In the genomic region with DNA sequence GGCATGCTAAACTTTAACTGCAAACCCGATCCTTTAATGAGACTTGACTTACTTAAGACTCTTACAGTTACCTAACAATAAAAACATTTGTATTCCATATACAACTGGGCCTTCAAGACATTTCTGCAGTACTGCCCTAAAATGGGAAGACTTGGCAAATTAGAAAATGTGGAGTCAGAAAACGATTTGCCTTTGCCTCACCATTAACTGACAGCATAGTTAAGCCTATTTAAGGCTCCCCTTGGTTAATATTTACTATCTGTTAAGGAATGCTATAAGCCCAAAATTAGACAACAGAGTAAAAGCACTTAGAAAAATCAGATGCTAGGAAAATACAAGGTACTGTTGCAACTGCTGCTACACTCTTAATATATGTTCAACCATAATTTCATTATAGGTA, we compare ENCODE assay signal across 21 cellular contexts. TPM values are rescaled to one million over a fixed set of nuclear protein-coding genes. Genes with fewer than 3 reads are reported as not detected.
DNase-seq lines count a peak whose midpoint lies in the region; ATAC-seq, FAIRE-seq and TF ChIP-seq lines count a peak whose summit lies in the region.
"Had no signal": no experiment of that assay in that cellular context is flagged by ENCODE, and none has a peak within 500 bp of the region (broad histone marks: within the 10 kb centered on the region; RNA-seq: fewer than 3 reads in every experiment).

No MANE protein-coding gene starts in this region.

- no TSS peak for BruUV-seq in HepG2 (replicated peaks; lab: Mats Ljungman, UMichigan)

- H3K36me3 Mint-ChIP-seq in nephron (ENCODE audit: low read depth) = peaks cover 41% of the 10 kb centered on the region

- intact Hi-C loops in HepG2 (cut with micrococcal nuclease; ENCODE audit: unreplicated experiment) = no loop called here
- intact Hi-C loops in right lobe of liver (cut with DNase I) = no loop called here

- H3K4me3 ChIP-seq in HepG2 (replicated peaks in 1 of 3; ENCODE audit: insufficient read depth in 1 of 3, low read depth in 2 of 3, low read length in 3 of 3) (no peak overlapping the region), right lobe of liver (no peak overlapping the region)
- H3K4me3 ChIP-seq: GM12878 had no signal

- DNase-seq in HepG2 (ENCODE audit: low spot score) (no peak), right lobe of liver (no peak), epithelial cell of prostate (ENCODE audit: low read depth, low spot score) (no peak), renal cortical epithelial cell (ENCODE audit: low read depth) (peak; percentile 51), cerebellum (ENCODE audit: low spot score) (no peak), iPS-NIHi11 (ENCODE audit: low spot score) (no peak)
- DNase-seq: ACHN; BE2C; C1 segment of cervical spinal cord; CD4-positive, CD25-positive, alpha-beta regulatory T cell; CD8-positive, alpha-beta memory T cell; COR-L47; DMS 273 treated with DMSO at 0.1 percent for 48 hours; DMS53; DND-41; EL; GOT3; H9 had no signal

- H3K9ac ChIP-seq in HepG2 (ENCODE audit: insufficient read depth, low read depth, low read length) = no peak overlapping the region

- no peaks in the 10 kb centered on the region for H3K79me2 ChIP-seq in HepG2 (ENCODE audit: insufficient read depth, low read length)

- H3K27ac ChIP-seq in HepG2 (ENCODE audit: extremely low read length, insufficient read depth, low read length) (no peak overlapping the region), right lobe of liver (no peak overlapping the region), epithelial cell of prostate (peak overlapping the region; percentile 60)

- no peak for TF ChIP-seq RAD21 in HepG2 (CRISPR knock-in tag; IDR thresholded peaks at IDR 0.05)

- H3K27me3 ChIP-seq in HepG2 (ENCODE audit: control insufficient read depth in 1 of 2, insufficient read depth in 2 of 2, low read length in 2 of 2) (no peaks in the 10 kb centered on the region), right lobe of liver (no peaks in the 10 kb centered on the region)
- H3K27me3 ChIP-seq: BE2C had no signal

- no peaks in the 10 kb centered on the region for H3K9me3 Mint-ChIP-seq in nephron
- H3K9me3 Mint-ChIP-seq: CD4-positive, CD25-positive, alpha-beta regulatory T cell; CD8-positive, alpha-beta memory T cell; H9 had no signal

- no peak for FAIRE-seq in HepG2 (lab: Jason Lieb, UNC)
- FAIRE-seq: GM12878 had no signal

- H3K27me3 Mint-ChIP-seq in nephron (ENCODE audit: low read depth) = no peaks in the 10 kb centered on the region
- H3K27me3 Mint-ChIP-seq: CD4-positive, CD25-positive, alpha-beta regulatory T cell; CD8-positive, alpha-beta memory T cell had no signal

- TF ChIP-seq CTCF in HepG2 (CRISPR knock-in tag; IDR thresholded peaks at IDR 0.05) (no peak), right lobe of liver (IDR thresholded peaks at IDR 0.05) (no peak), nephron (IDR thresholded peaks at IDR 0.05; ENCODE audit: unreplicated experiment in 3 of 3) (no peak)

- no peaks in the 10 kb centered on the region for H3K4me1 Mint-ChIP-seq in nephron
- H3K4me1 Mint-ChIP-seq: H9 had no signal

- H3K36me3 ChIP-seq in HepG2 (replicated peaks in 1 of 2; ENCODE audit: control insufficient read depth in 1 of 2, insufficient read depth in 2 of 2, low read length in 2 of 2) (peaks cover 8 to 54% of the 10 kb centered on the region in 2 experiments), right lobe of liver (peaks cover 0 to 41% (median 5%) of the 10 kb centered on the region in 4 donors)

- H3K4me1 ChIP-seq in HepG2 (ENCODE audit: insufficient read depth, low read length) = no peaks in the 10 kb centered on the region
- H3K4me1 ChIP-seq in right lobe of liver = peaks cover 0 to 8% (median 0%) of the 10 kb centered on the region in 4 donors
- H3K4me1 ChIP-seq: BE2C had no signal

- H2AFZ ChIP-seq in HepG2 (ENCODE audit: low read length) = no peak overlapping the region

- TF ChIP-seq EP300 in HepG2 (IDR thresholded peaks at IDR 0.05; ENCODE audit: low read depth in 2 of 2, low read length in 2 of 2) = no peak
- no peak for TF ChIP-seq EP300 in HepG2 (CRISPR knock-in tag; IDR thresholded peaks at IDR 0.05; ENCODE audit: borderline replicate concordance)

- no peaks in the 10 kb centered on the region; the same call in 1 of the 2 replicates for H4K20me1 ChIP-seq in HepG2 (ENCODE audit: insufficient read depth, low read length)

- no peak overlapping the region for H3K4me2 ChIP-seq in HepG2 (ENCODE audit: low read depth, low read length)

- H3K4me3 Mint-ChIP-seq in nephron = peak overlapping the region in 2 of 3 experiments; percentile 3 to 31
- H3K4me3 Mint-ChIP-seq: CD4-positive, CD25-positive, alpha-beta regulatory T cell; CD8-positive, alpha-beta memory T cell; H9 had no signal

- CTCF ChIA-PET in HepG2 (lab: Yijun Ruan, JAX; ENCODE audit: low intra/inter-chr PET ratio, low total read pairs) = no interaction called here

- WGBS in HepG2 (ENCODE audit: low lambda C conversion rate) = 75% methylated on average over 2 of the region's 2 CpGs
- WGBS in right lobe of liver (ENCODE audit: insufficient coverage, low coverage, low lambda C conversion rate, missing lambda C conversion rate) = 41% methylated on average over 2 of the region's 2 CpGs

- no peaks in the 10 kb centered on the region for H3K9me3 ChIP-seq in HepG2 (ENCODE audit: low read length)
- H3K9me3 ChIP-seq in right lobe of liver = no peaks in the 10 kb centered on the region
- H3K9me3 ChIP-seq: BE2C had no signal

- POLR2A ChIA-PET in HepG2 (lab: Yijun Ruan, JAX) = no interaction called here

- peak overlapping the region; percentile 70 to 88 (median 72) for H3K27ac Mint-ChIP-seq in nephron
- H3K27ac Mint-ChIP-seq: CD4-positive, CD25-positive, alpha-beta regulatory T cell; CD8-positive, alpha-beta memory T cell; H9 had no signal

- in situ Hi-C loops in HepG2 (cut with HindIII; ENCODE audit: extremely low pct_ligation_motif_present, low pct_unique_long_range_greater_than_20kb) = no loop called here

- TF ChIP-seq POLR2A in HepG2 (IDR thresholded peaks at IDR 0.05; ENCODE audit: insufficient read depth in 1 of 2, low read depth in 2 of 2, low read length in 2 of 2) (no peak), right lobe of liver (IDR thresholded peaks at IDR 0.05) (no peak)

- ATAC-seq in HepG2 (no peak), right lobe of liver (no peak), GM21825 (IDR thresholded peaks at IDR 0.05; ENCODE audit: unreplicated experiment) (no peak)
- ATAC-seq: GM12878 had no signal

RNA-seq across cellular contexts. Expression of a gene that starts 18.7 kb away (rescaled TPM):
- total RNA-seq in HepG2 (2016; rRNA removed; fragmentation: Illumina TruSeq; extraction: Trizol) (14.6 and 14.8 TPM in 2 replicates), right lobe of liver (1 to 10 TPM; 4.1 to 6.4 (median 4.8) TPM), renal cortical epithelial cell (8.7 and 12.0 TPM in 2 replicates), cerebellum (19.4 TPM)
- total RNA-seq in HepG2 (2016; cell fraction: cytosol; rRNA removed; fragmentation: Illumina TruSeq; extraction: Trizol; ENCODE audit: low read depth) = 4.4 and 5.2 TPM in 2 replicates
- 14.9 and 15.5 TPM in 2 replicates for total RNA-seq in HepG2 (2016; cell fraction: insoluble cytoplasmic fraction; rRNA removed; fragmentation: Illumina TruSeq; extraction: Trizol)
- total RNA-seq in HepG2 (2016; cell fraction: membrane; rRNA removed; fragmentation: Illumina TruSeq; extraction: Trizol) = 7.5 and 7.6 TPM in 2 replicates
- total RNA-seq in HepG2 (2016; cell fraction: nucleus; rRNA removed; fragmentation: Illumina TruSeq; extraction: Trizol) = 26.3 and 29.2 TPM in 2 replicates
- 6.3 and 8.3 TPM in 2 replicates for polyA plus RNA-seq in HepG2 (2011; rRNA removed)
- polyA plus RNA-seq in HepG2 (2011; cell fraction: cytosol; rRNA removed) = 2.2 and 3.6 TPM in 2 replicates
- polyA plus RNA-seq in HepG2 (2011; cell fraction: nucleus; rRNA removed) = 8.5 and 12.4 TPM in 2 replicates
- polyA plus RNA-seq in HepG2 (2012) = 7.4 and 8.7 TPM in 2 replicates
- 2.6 and 3.2 TPM in 2 replicates for polyA plus RNA-seq in HepG2 (2016; cell fraction: cytosol; fragmentation: Illumina TruSeq; extraction: Trizol; ENCODE audit: low read depth)
- polyA plus RNA-seq in HepG2 (2016; cell fraction: insoluble cytoplasmic fraction; fragmentation: Illumina TruSeq; extraction: Trizol; ENCODE audit: low read depth) = 11.6 and 12.8 TPM in 2 replicates
- polyA plus RNA-seq in HepG2 (2016; cell fraction: membrane; fragmentation: Illumina TruSeq; extraction: Trizol; ENCODE audit: low read depth) = 5.4 and 5.6 TPM in 2 replicates
- 25.9 and 28.2 TPM in 2 replicates for polyA plus RNA-seq in HepG2 (2016; cell fraction: nucleus; fragmentation: Illumina TruSeq; extraction: Trizol; ENCODE audit: insufficient read depth, low read depth)
- 3.6 and 5.3 TPM in 2 replicates for polyA minus RNA-seq in HepG2 (2011; rRNA and poly(A)+ RNA removed; ENCODE audit: low replicate concordance)
- polyA minus RNA-seq in HepG2 (2011; cell fraction: cytosol; rRNA and poly(A)+ RNA removed) = 3.2 and 4.1 TPM in 2 replicates
- 45.4 and 49.6 TPM in 2 replicates for polyA minus RNA-seq in HepG2 (2011; cell fraction: nucleus; rRNA and poly(A)+ RNA removed)

RNA-seq across cellular contexts. Expression of a gene that starts 18.8 kb away (rescaled TPM):
- total RNA-seq in HepG2 (2016; rRNA removed; fragmentation: Illumina TruSeq; extraction: Trizol) = 72.9 and 90.9 TPM in 2 replicates
- total RNA-seq in HepG2 (2016; cell fraction: cytosol; rRNA removed; fragmentation: Illumina TruSeq; extraction: Trizol; ENCODE audit: low read depth) = 25.5 and 35.2 TPM in 2 replicates
- 69.4 and 92.2 TPM in 2 replicates for total RNA-seq in HepG2 (2016; cell fraction: insoluble cytoplasmic fraction; rRNA removed; fragmentation: Illumina TruSeq; extraction: Trizol)
- total RNA-seq in HepG2 (2016; cell fraction: membrane; rRNA removed; fragmentation: Illumina TruSeq; extraction: Trizol) = 30.3 and 34.9 TPM in 2 replicates
- total RNA-seq in HepG2 (2016; cell fraction: nucleus; rRNA removed; fragmentation: Illumina TruSeq; extraction: Trizol) = 42.6 and 48.2 TPM in 2 replicates
- 21.7 and 22.3 TPM in 2 replicates for polyA plus RNA-seq in HepG2 (2011; rRNA removed)
- 15.8 and 20.9 TPM in 2 replicates for polyA plus RNA-seq in HepG2 (2011; cell fraction: cytosol; rRNA removed)
- polyA plus RNA-seq in HepG2 (2011; cell fraction: nucleus; rRNA removed) = 11.6 and 12.2 TPM in 2 replicates
- 28.4 and 34.4 TPM in 2 replicates for polyA plus RNA-seq in HepG2 (2012)
- 20.6 and 23.8 TPM in 2 replicates for polyA plus RNA-seq in HepG2 (2016; cell fraction: cytosol; fragmentation: Illumina TruSeq; extraction: Trizol; ENCODE audit: low read depth)
- polyA plus RNA-seq in HepG2 (2016; cell fraction: insoluble cytoplasmic fraction; fragmentation: Illumina TruSeq; extraction: Trizol; ENCODE audit: low read depth) = 91.3 and 92.9 TPM in 2 replicates
- polyA plus RNA-seq in HepG2 (2016; cell fraction: membrane; fragmentation: Illumina TruSeq; extraction: Trizol; ENCODE audit: low read depth) = 26.4 TPM in 2 replicates
- polyA plus RNA-seq in HepG2 (2016; cell fraction: nucleus; fragmentation: Illumina TruSeq; extraction: Trizol; ENCODE audit: insufficient read depth, low read depth) = 43.8 and 45.2 TPM in 2 replicates
- polyA minus RNA-seq in HepG2 (2011; rRNA and poly(A)+ RNA removed; ENCODE audit: low replicate concordance) = 13.0 and 31.5 TPM in 2 replicates
- 23.0 and 28.8 TPM in 2 replicates for polyA minus RNA-seq in HepG2 (2011; cell fraction: cytosol; rRNA and poly(A)+ RNA removed)
- 37.3 and 46.0 TPM in 2 replicates for polyA minus RNA-seq in HepG2 (2011; cell fraction: nucleus; rRNA and poly(A)+ RNA removed)
- total RNA-seq in right lobe of liver = 10 to 100 TPM; 23.4 to 39.7 (median 30.7) TPM
- 26.2 and 31.3 TPM in 2 replicates for total RNA-seq in renal cortical epithelial cell
- 18.3 TPM for total RNA-seq in cerebellum

RNA-seq across cellular contexts. Expression of a gene that starts 25.5 kb away (rescaled TPM):
- total RNA-seq in HepG2 (2016; rRNA removed; fragmentation: Illumina TruSeq; extraction: Trizol) (19.3 and 24.2 TPM in 2 replicates), right lobe of liver (1 to 10 TPM; 5.8 to 7.9 (median 6.9) TPM), renal cortical epithelial cell (12.2 and 12.9 TPM in 2 replicates), cerebellum (20.7 TPM)
- 4.9 and 5.3 TPM in 2 replicates for total RNA-seq in HepG2 (2016; cell fraction: cytosol; rRNA removed; fragmentation: Illumina TruSeq; extraction: Trizol; ENCODE audit: low read depth)
- 19.4 and 23.1 TPM in 2 replicates for total RNA-seq in HepG2 (2016; cell fraction: insoluble cytoplasmic fraction; rRNA removed; fragmentation: Illumina TruSeq; extraction: Trizol)
- 22.5 and 26.7 TPM in 2 replicates for total RNA-seq in HepG2 (2016; cell fraction: membrane; rRNA removed; fragmentation: Illumina TruSeq; extraction: Trizol)
- 13.2 and 15.3 TPM in 2 replicates for total RNA-seq in HepG2 (2016; cell fraction: nucleus; rRNA removed; fragmentation: Illumina TruSeq; extraction: Trizol)
- polyA plus RNA-seq in HepG2 (2011; rRNA removed) = 3.5 and 4.8 TPM in 2 replicates
- polyA plus RNA-seq in HepG2 (2011; cell fraction: cytosol; rRNA removed) = 2.3 and 2.4 TPM in 2 replicates
- 1.9 and 3.0 TPM in 2 replicates for polyA plus RNA-seq in HepG2 (2011; cell fraction: nucleus; rRNA removed)
- 11.0 and 12.1 TPM in 2 replicates for polyA plus RNA-seq in HepG2 (2012)
- 4.6 and 4.7 TPM in 2 replicates for polyA plus RNA-seq in HepG2 (2016; cell fraction: cytosol; fragmentation: Illumina TruSeq; extraction: Trizol; ENCODE audit: low read depth)
- 23.9 and 24.0 TPM in 2 replicates for polyA plus RNA-seq in HepG2 (2016; cell fraction: insoluble cytoplasmic fraction; fragmentation: Illumina TruSeq; extraction: Trizol; ENCODE audit: low read depth)
- polyA plus RNA-seq in HepG2 (2016; cell fraction: membrane; fragmentation: Illumina TruSeq; extraction: Trizol; ENCODE audit: low read depth) = 13.9 and 16.3 TPM in 2 replicates
- polyA plus RNA-seq in HepG2 (2016; cell fraction: nucleus; fragmentation: Illumina TruSeq; extraction: Trizol; ENCODE audit: insufficient read depth, low read depth) = 15.4 and 18.7 TPM in 2 replicates
- 1.9 and 5.7 TPM in 2 replicates for polyA minus RNA-seq in HepG2 (2011; rRNA and poly(A)+ RNA removed; ENCODE audit: low replicate concordance)
- polyA minus RNA-seq in HepG2 (2011; cell fraction: cytosol; rRNA and poly(A)+ RNA removed) = 7.8 and 7.9 TPM in 2 replicates
- 8.2 and 9.7 TPM in 2 replicates for polyA minus RNA-seq in HepG2 (2011; cell fraction: nucleus; rRNA and poly(A)+ RNA removed)
